ENCODE assay signal across 19 cellular contexts in the genomic region with DNA sequence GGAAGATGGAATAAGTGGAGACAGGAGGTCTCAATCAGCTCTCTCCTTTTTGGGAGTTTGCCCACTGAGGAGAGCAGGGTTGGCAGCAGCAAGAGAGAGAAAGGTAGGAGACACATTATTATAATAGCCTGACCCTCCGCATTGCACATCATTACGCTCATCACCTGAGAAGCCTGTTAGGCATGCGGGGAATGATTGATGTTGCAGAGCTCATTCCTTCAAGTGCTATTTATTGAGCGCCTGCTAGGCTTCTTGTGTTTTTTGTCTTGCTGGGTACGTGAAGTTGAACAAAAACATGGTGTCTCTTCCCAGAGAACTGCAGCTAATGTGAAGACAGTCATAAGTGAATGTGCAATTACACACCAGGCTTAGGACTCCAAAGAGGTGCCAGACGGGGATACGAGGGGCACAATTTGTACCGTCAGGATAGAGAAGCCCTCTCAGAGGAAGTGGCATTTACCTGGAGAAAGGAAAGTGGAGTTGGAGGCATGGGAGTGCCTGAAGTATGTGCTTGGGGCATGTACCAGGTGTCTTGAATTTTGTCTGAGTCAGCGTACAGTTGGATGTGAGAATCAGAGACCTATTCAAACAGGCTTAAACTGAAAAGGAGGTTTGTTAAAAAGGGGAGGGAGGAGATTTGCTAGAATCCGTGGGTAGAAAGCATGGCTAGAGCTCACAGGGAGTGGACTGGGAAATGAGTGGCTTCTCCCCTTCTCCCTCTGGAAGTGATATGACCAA.
DNase-seq lines count a peak whose midpoint lies in the region; ATAC-seq, FAIRE-seq and TF ChIP-seq lines count a peak whose summit lies in the region.
"Had no signal": no experiment of that assay in that cellular context is flagged by ENCODE, and none has a peak within 500 bp of the region (broad histone marks: within the 10 kb centered on the region; RNA-seq: fewer than 3 reads in every experiment).

No MANE protein-coding gene starts in this region.

- no peaks in the 10 kb centered on the region for H3K36me3 Mint-ChIP-seq in effector memory CD8-positive, alpha-beta T cell (ENCODE audit: insufficient read depth)
- H3K36me3 Mint-ChIP-seq: CD14-positive monocyte; CD4-positive, alpha-beta memory T cell had no signal

- no peak overlapping the region for H3K9ac ChIP-seq in neural cell (ENCODE audit: low read length)
- H3K9ac ChIP-seq: BLaER1, GM23248 had no signal

- H3K4me2 ChIP-seq in neural cell (ENCODE audit: low read length): no peak overlapping the region
- H3K4me2 ChIP-seq: BLaER1 had no signal

- TF ChIP-seq CTCF in bronchial epithelial cell (IDR thresholded peaks at IDR 0.05; ENCODE audit: insufficient read depth, low read length, severe bottlenecking) (no peak), neural cell (IDR thresholded peaks at IDR 0.05; ENCODE audit: poor library complexity, severe bottlenecking) (no peak)

- H3K9me3 Mint-ChIP-seq in effector memory CD8-positive, alpha-beta T cell: no peaks in the 10 kb centered on the region
- H3K9me3 Mint-ChIP-seq: HFFc6 had no signal

- DNase-seq in NCI-H2227 (lab: John Stamatoyannopoulos, UW; ENCODE audit: unreplicated experiment) (peak; percentile 1), NCI-H2227 treated with DMSO at 0.1 percent for 48 hours (lab: John Stamatoyannopoulos, UW) (no peak), bronchial epithelial cell (ENCODE audit: low read depth) (no peak), NCI-H2196 (lab: John Stamatoyannopoulos, UW; ENCODE audit: unreplicated experiment) (no peak)
- DNase-seq in effector memory CD8-positive, alpha-beta T cell: no peak
- DNase-seq: 8988T; Calu3; CD4-positive, alpha-beta memory T cell; GM23248; H7; HFFc6 had no signal

- H3K27me3 Mint-ChIP-seq in effector memory CD8-positive, alpha-beta T cell: peaks cover 0 to 9% of the 10 kb centered on the region in 2 donors

- H3K27me3 ChIP-seq in bronchial epithelial cell (ENCODE audit: control insufficient read depth, insufficient read depth, low read length) (no peaks in the 10 kb centered on the region), neural cell (ENCODE audit: insufficient read depth, low read depth, low read length) (no peaks in the 10 kb centered on the region)
- H3K27me3 ChIP-seq: BLaER1 had no signal

- no peak overlapping the region for H3K4me3 Mint-ChIP-seq in effector memory CD8-positive, alpha-beta T cell
- H3K4me3 Mint-ChIP-seq: CD14-positive monocyte; CD4-positive, alpha-beta memory T cell; HFFc6 had no signal

- H3K9me2 ChIP-seq in neural cell (ENCODE audit: insufficient read depth, low read length): no peaks in the 10 kb centered on the region

- no peak for ATAC-seq in effector memory CD8-positive, alpha-beta T cell (replicated peaks)
- ATAC-seq in HG02623 (IDR thresholded peaks at IDR 0.05; ENCODE audit: unreplicated experiment): no peak
- ATAC-seq: HCT116 had no signal

- no peaks in the 10 kb centered on the region for H3F3A ChIP-seq in neural cell (ENCODE audit: insufficient read depth, low read length, poor library complexity, severe bottlenecking)

- no peaks in the 10 kb centered on the region for H4K20me1 ChIP-seq in neural cell (ENCODE audit: insufficient read depth)
- H4K20me1 ChIP-seq: BLaER1 had no signal

- H3K27ac Mint-ChIP-seq in effector memory CD8-positive, alpha-beta T cell: no peak overlapping the region
- H3K27ac Mint-ChIP-seq: CD4-positive, alpha-beta memory T cell; HFFc6 had no signal

- H3K4me3 ChIP-seq in bronchial epithelial cell (ENCODE audit: low read depth, low read length) (no peak overlapping the region), neural cell (ENCODE audit: low read length) (no peak overlapping the region)
- H3K4me3 ChIP-seq: BLaER1, GM23248 had no signal

- H2AFZ ChIP-seq in neural cell (ENCODE audit: low read depth, low read length): no peak overlapping the region
- H2AFZ ChIP-seq: GM23248 had no signal

- H3K79me2 ChIP-seq in neural cell (replicated peaks; ENCODE audit: insufficient read depth, low read length): no peaks in the 10 kb centered on the region

- peak; percentile 7 for TF ChIP-seq EP300 in neural cell (conservative IDR thresholded peaks at IDR 0.05; ENCODE audit: poor library complexity, severe bottlenecking)

- peak; percentile 32 for FAIRE-seq in bronchial epithelial cell (lab: Jason Lieb, UNC)
- FAIRE-seq: G401.6, GM12892, GM18507 had no signal

- no peak for TF ChIP-seq RAD21 in neural cell (conservative IDR thresholded peaks at IDR 0.05)

- no peaks in the 10 kb centered on the region for H3K36me3 ChIP-seq in bronchial epithelial cell (ENCODE audit: control insufficient read depth, insufficient read depth, low read length)
- H3K36me3 ChIP-seq in neural cell (ENCODE audit: insufficient read depth, low read length): no peaks in the 10 kb centered on the region
- H3K36me3 ChIP-seq: BLaER1 had no signal

- H3K9me3 ChIP-seq in neural cell (ENCODE audit: low read length): no peaks in the 10 kb centered on the region

- no peaks in the 10 kb centered on the region for H3K4me1 Mint-ChIP-seq in effector memory CD8-positive, alpha-beta T cell (ENCODE audit: low read depth in 2 of 2)
- H3K4me1 Mint-ChIP-seq: CD14-positive monocyte; CD4-positive, alpha-beta memory T cell had no signal

- H3K27ac ChIP-seq in neural cell (ENCODE audit: low read length): no peak overlapping the region
- H3K27ac ChIP-seq: BLaER1, GM23248 had no signal

TF ChIP-seq in neural cell, 6 proteins besides CTCF, POLR2A, EP300 and RAD21:
- no peak for TF ChIP-seq POLR2AphosphoS5 (IDR thresholded peaks at IDR 0.05)
- no peak for TF ChIP-seq EZH2 (IDR thresholded peaks at IDR 0.05; ENCODE audit: borderline replicate concordance, insufficient read depth, low read length, poor library complexity, severe bottlenecking)
- TF ChIP-seq, protein P1, sequence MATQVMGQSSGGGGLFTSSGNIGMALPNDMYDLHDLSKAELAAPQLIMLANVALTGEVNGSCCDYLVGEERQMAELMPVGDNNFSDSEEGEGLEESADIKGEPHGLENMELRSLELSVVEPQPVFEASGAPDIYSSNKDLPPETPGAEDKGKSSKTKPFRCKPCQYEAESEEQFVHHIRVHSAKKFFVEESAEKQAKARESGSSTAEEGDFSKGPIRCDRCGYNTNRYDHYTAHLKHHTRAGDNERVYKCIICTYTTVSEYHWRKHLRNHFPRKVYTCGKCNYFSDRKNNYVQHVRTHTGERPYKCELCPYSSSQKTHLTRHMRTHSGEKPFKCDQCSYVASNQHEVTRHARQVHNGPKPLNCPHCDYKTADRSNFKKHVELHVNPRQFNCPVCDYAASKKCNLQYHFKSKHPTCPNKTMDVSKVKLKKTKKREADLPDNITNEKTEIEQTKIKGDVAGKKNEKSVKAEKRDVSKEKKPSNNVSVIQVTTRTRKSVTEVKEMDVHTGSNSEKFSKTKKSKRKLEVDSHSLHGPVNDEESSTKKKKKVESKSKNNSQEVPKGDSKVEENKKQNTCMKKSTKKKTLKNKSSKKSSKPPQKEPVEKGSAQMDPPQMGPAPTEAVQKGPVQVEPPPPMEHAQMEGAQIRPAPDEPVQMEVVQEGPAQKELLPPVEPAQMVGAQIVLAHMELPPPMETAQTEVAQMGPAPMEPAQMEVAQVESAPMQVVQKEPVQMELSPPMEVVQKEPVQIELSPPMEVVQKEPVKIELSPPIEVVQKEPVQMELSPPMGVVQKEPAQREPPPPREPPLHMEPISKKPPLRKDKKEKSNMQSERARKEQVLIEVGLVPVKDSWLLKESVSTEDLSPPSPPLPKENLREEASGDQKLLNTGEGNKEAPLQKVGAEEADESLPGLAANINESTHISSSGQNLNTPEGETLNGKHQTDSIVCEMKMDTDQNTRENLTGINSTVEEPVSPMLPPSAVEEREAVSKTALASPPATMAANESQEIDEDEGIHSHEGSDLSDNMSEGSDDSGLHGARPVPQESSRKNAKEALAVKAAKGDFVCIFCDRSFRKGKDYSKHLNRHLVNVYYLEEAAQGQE (IDR thresholded peaks at IDR 0.05; ENCODE audit: borderline replicate concordance): no peak
- TF ChIP-seq TAF1 (IDR thresholded peaks at IDR 0.05; ENCODE audit: low read depth): no peak
- TF ChIP-seq SMC3 (conservative IDR thresholded peaks at IDR 0.05; ENCODE audit: poor library complexity): no peak
- no peak for TF ChIP-seq MXI1 (conservative IDR thresholded peaks at IDR 0.05; ENCODE audit: poor library complexity, severe bottlenecking)
